27 cellular contexts compared by ENCODE assay signal in the genomic region with DNA sequence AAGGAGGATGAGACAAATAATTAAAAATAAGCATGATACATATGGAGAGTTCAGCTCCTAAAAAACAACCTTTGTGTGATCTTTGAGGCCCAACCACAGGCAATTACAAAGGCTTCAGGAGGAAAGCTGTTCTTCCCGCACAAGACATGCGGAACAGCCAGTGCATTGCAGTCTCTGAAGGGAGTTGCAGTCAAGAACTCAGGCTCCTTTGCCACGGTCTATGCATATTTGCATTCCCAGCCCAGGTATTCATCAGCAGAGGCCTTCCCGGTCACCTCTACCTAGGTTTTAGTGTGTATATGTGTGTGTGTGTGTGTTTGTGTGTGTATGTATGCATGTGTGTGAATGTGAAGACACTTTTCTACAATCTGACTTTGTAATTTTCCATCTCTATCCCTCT.
"Had no signal": no experiment of that assay in that cellular context is flagged by ENCODE, and none has a peak within 500 bp of the region (broad histone marks: within the 10 kb centered on the region; RNA-seq: fewer than 3 reads in every experiment).

No MANE protein-coding gene starts in this region.

- H3K27me3 ChIP-seq: brain microvascular endothelial cell, dorsolateral prefrontal cortex, foreskin keratinocyte, gastrocnemius medialis had no signal

- H3K27ac Mint-ChIP-seq: activated CD4-positive, alpha-beta T cell treated with anti-CD3 and anti-CD28 coated beads, Interleukin-2, amount 10 ng/mL, durations not matched to agents 7 days and 5 days; activated CD8-positive, alpha-beta T cell treated with anti-CD3 and anti-CD28 coated beads for 36 hours; activated naive CD8-positive, alpha-beta T cell; activated T-helper 17 cell treated with anti-CD3 and anti-CD28 coated beads, Interleukin-2, amount 50 U/mL, for 72 hours; dendritic cell treated with granulocyte-macrophage colony-stimulating factor and Interleukin-4, amounts not matched to agents 40 ng/mL and 50 ng/mL, for 4 days; endodermal cell had no signal

- H3K4me1 ChIP-seq: foreskin keratinocyte, gastrocnemius medialis had no signal

- H3K36me3 Mint-ChIP-seq: activated naive CD8-positive, alpha-beta T cell had no signal

- H3K4me3 Mint-ChIP-seq: activated CD4-positive, alpha-beta T cell treated with anti-CD3 and anti-CD28 coated beads, Interleukin-2, amount 10 ng/mL, durations not matched to agents 7 days and 5 days; activated CD8-positive, alpha-beta T cell treated with anti-CD3 and anti-CD28 coated beads for 36 hours; activated naive CD8-positive, alpha-beta T cell; activated T-cell treated with anti-CD3 and anti-CD28 coated beads, Interleukin-2, amount 50 U/mL, for 4 hours; activated T-helper 17 cell treated with anti-CD3 and anti-CD28 coated beads, Interleukin-2, amount 50 U/mL, for 72 hours; central memory CD8-positive, alpha-beta T cell; dendritic cell treated with granulocyte-macrophage colony-stimulating factor and Interleukin-4, amounts not matched to agents 40 ng/mL and 50 ng/mL, for 4 days; endodermal cell had no signal

- H3K4me3 ChIP-seq: coronary artery, dorsolateral prefrontal cortex, gastrocnemius medialis had no signal

- H3K36me3 ChIP-seq: brain microvascular endothelial cell, gastrocnemius medialis had no signal

- H3K9me3 ChIP-seq: gastrocnemius medialis had no signal

- DNase-seq: activated CD4-positive, alpha-beta T cell treated with anti-CD3 and anti-CD28 coated beads for 1 hour; activated CD4-positive, alpha-beta T cell treated with anti-CD3 and anti-CD28 coated beads for 4 hours; activated CD4-positive, alpha-beta T cell treated with anti-CD3 and anti-CD28 coated beads, Interleukin-2, amount 10 ng/mL, durations not matched to agents 7 days and 5 days; activated CD4-positive, alpha-beta T cell treated with anti-CD3 and anti-CD28 coated beads, Interleukin-2, amount 50 U/mL, for 48 hours; activated CD8-positive, alpha-beta memory T cell treated with anti-CD3 and anti-CD28 coated beads for 24 hours; activated CD8-positive, alpha-beta T cell treated with anti-CD3 and anti-CD28 coated beads for 36 hours; activated effector memory CD4-positive, alpha-beta T cell treated with Interleukin-2 at 50 U/mL for 16 hours; activated gamma-delta T cell treated with Interleukin-2 at 50 U/mL for 16 hours; activated naive CD4-positive, alpha-beta T cell treated with anti-CD3 and anti-CD28 coated beads, Interleukin-2, amount 50 U/mL, for 16 hours; activated naive CD4-positive, alpha-beta T cell treated with Interleukin-2 at 50 U/mL for 16 hours; activated T-cell treated with anti-CD3 and anti-CD28 coated beads, Interleukin-2, amount 50 U/mL, for 4 hours; amniotic stem cell; anterior cingulate cortex; brain microvascular endothelial cell; dorsolateral prefrontal cortex; effector memory CD4-positive, alpha-beta T cell; endodermal cell; foreskin keratinocyte; gastrocnemius medialis; glutamatergic neuron; T-helper 2 cell had no signal

- H3K4me1 Mint-ChIP-seq: activated CD4-positive, alpha-beta T cell treated with anti-CD3 and anti-CD28 coated beads, Interleukin-2, amount 10 ng/mL, durations not matched to agents 7 days and 5 days; activated T-helper 17 cell treated with anti-CD3 and anti-CD28 coated beads, Interleukin-2, amount 50 U/mL, for 72 hours; central memory CD8-positive, alpha-beta T cell; endodermal cell had no signal

- H3K27me3 Mint-ChIP-seq: activated CD4-positive, alpha-beta T cell treated with anti-CD3 and anti-CD28 coated beads, Interleukin-2, amount 10 ng/mL, durations not matched to agents 7 days and 5 days; activated CD8-positive, alpha-beta T cell treated with anti-CD3 and anti-CD28 coated beads for 36 hours; activated naive CD8-positive, alpha-beta T cell; activated T-helper 17 cell treated with anti-CD3 and anti-CD28 coated beads, Interleukin-2, amount 50 U/mL, for 72 hours; central memory CD8-positive, alpha-beta T cell; dendritic cell treated with granulocyte-macrophage colony-stimulating factor and Interleukin-4, amounts not matched to agents 40 ng/mL and 50 ng/mL, for 4 days had no signal

- H3K27ac ChIP-seq: brain microvascular endothelial cell, coronary artery, dorsolateral prefrontal cortex, foreskin keratinocyte, gastrocnemius medialis had no signal

- ATAC-seq: activated CD8-positive, alpha-beta T cell treated with anti-CD3 and anti-CD28 coated beads for 36 hours; activated T-cell treated with anti-CD3 and anti-CD28 coated beads, Interleukin-2, amount 50 U/mL, for 4 hours; activated T-helper 17 cell treated with anti-CD3 and anti-CD28 coated beads, Interleukin-2, amount 50 U/mL, for 72 hours; esophagus mucosa; foreskin keratinocyte; gastrocnemius medialis had no signal

- H3K9me3 Mint-ChIP-seq: activated CD4-positive, alpha-beta T cell treated with anti-CD3 and anti-CD28 coated beads, Interleukin-2, amount 10 ng/mL, durations not matched to agents 7 days and 5 days; activated CD8-positive, alpha-beta T cell treated with anti-CD3 and anti-CD28 coated beads for 36 hours; dendritic cell treated with granulocyte-macrophage colony-stimulating factor and Interleukin-4, amounts not matched to agents 40 ng/mL and 50 ng/mL, for 4 days; endodermal cell had no signal
